ENCODE assay signal across 17 cellular contexts in the genomic region with DNA sequence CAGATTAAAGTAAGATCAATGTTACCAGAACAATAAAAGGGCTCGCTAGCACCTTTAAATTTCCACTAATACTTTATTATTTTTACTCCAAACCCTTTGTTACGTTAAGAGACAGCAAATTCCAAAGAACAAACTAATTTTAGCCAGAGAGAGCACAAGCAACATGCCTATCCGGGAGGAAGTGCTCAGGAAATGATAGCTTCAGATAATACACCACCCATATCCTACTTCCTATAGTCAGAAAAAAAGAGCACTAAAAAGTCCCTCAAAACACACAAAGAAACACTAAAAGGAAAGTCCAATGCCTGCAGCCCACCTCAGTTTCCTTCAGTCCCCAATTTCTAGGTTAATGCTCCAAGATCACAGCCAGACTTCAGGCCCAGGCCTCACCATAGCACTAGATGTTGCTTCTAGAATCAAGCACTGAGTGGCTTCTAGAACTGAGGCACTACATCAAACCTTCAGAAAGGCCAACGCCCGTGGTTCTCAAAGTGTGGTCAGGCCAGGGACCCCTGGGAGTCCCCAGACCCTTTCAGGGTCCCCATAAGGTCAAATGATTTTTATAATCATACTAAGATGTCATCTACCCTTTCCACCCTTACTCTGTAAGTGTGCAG.
DNase-seq lines count a peak whose midpoint lies in the region; ATAC-seq and TF ChIP-seq lines count a peak whose summit lies in the region.
"Had no signal": no experiment of that assay in that cellular context is flagged by ENCODE, and none has a peak within 500 bp of the region (broad histone marks: within the 10 kb centered on the region; RNA-seq: fewer than 3 reads in every experiment).

No MANE protein-coding gene starts in this region.

- peaks cover 27% of the 10 kb centered on the region for H3K4me1 ChIP-seq in left ventricle myocardium inferior
- peaks cover 24% of the 10 kb centered on the region for H3K4me1 ChIP-seq in psoas muscle

- H3K27me3 ChIP-seq in left ventricle myocardium inferior (ENCODE audit: low read depth), result no peaks in the 10 kb centered on the region
- H3K27me3 ChIP-seq in psoas muscle (ENCODE audit: insufficient read depth in 3 of 3, low read length in 2 of 3), result no peaks in the 10 kb centered on the region

- H3K27ac Mint-ChIP-seq in progenitor cell of endocrine pancreas, result no peak overlapping the region
- H3K27ac Mint-ChIP-seq: activated B cell treated with CpG ODN at 0.5 μM for 24 hours; activated naive CD8-positive, alpha-beta T cell; B cell had no signal

- peak; percentile 11 for DNase-seq in EH (ENCODE audit: low read depth)
- DNase-seq in UCSD-AML1 (lab: John Stamatoyannopoulos, UW; ENCODE audit: unreplicated experiment), result peak; percentile 45
- DNase-seq in left ventricle myocardium inferior, result no peak
- DNase-seq in psoas muscle, result no peak
- DNase-seq in progenitor cell of endocrine pancreas (ENCODE audit: low spot score, unreplicated experiment), result no peak
- DNase-seq in NCI-H748 (lab: John Stamatoyannopoulos, UW; ENCODE audit: unreplicated experiment), result no peak
- no peak for DNase-seq in DMS 273 (lab: John Stamatoyannopoulos, UW; ENCODE audit: unreplicated experiment)
- DNase-seq: activated B cell treated with CpG ODN at 0.5 μM for 24 hours; activated CD8-positive, alpha-beta memory T cell treated with anti-CD3 and anti-CD28 coated beads, Interleukin-2, amount 50 U/mL, for 48 hours; head of caudate nucleus; nucleus accumbens; PC-3 had no signal

- ATAC-seq in psoas muscle (no peak), HG03135 (IDR thresholded peaks at IDR 0.05; ENCODE audit: unreplicated experiment) (no peak)
- ATAC-seq: PC-3 had no signal

- 53 to 65% (median 63%) methylated on average over 5 of the region's 5 CpGs for WGBS in psoas muscle, 3 donors

- TF ChIP-seq CTCF in left ventricle myocardium inferior (IDR thresholded peaks at IDR 0.05; ENCODE audit: borderline replicate concordance), result no peak
- no peak for TF ChIP-seq CTCF in psoas muscle (IDR thresholded peaks at IDR 0.05)
- no peak for TF ChIP-seq CTCF in progenitor cell of endocrine pancreas (IDR thresholded peaks at IDR 0.05; ENCODE audit: unreplicated experiment)

- no peak overlapping the region for H3K4me3 Mint-ChIP-seq in progenitor cell of endocrine pancreas (ENCODE audit: low read depth)
- H3K4me3 Mint-ChIP-seq: activated B cell treated with CpG ODN at 0.5 μM for 24 hours; activated naive CD8-positive, alpha-beta T cell; B cell; central memory CD8-positive, alpha-beta T cell had no signal

- H3K36me3 ChIP-seq in left ventricle myocardium inferior (no peaks in the 10 kb centered on the region), psoas muscle (ENCODE audit: insufficient read depth in 1 of 2, low read depth in 1 of 2) (no peaks in the 10 kb centered on the region)

- H3K9me3 ChIP-seq in left ventricle myocardium inferior (replicated peaks) (no peaks in the 10 kb centered on the region), psoas muscle (no peaks in the 10 kb centered on the region)

- intact Hi-C loops in left ventricle myocardium inferior (cut with micrococcal nuclease), result no loop called here
- intact Hi-C loops in psoas muscle (cut with DNase I), result no loop called here

- no peaks in the 10 kb centered on the region for H3K9me3 Mint-ChIP-seq in progenitor cell of endocrine pancreas (ENCODE audit: low read depth)
- H3K9me3 Mint-ChIP-seq: activated B cell treated with CpG ODN at 0.5 μM for 24 hours; central memory CD8-positive, alpha-beta T cell had no signal

- H3K36me3 Mint-ChIP-seq in progenitor cell of endocrine pancreas (ENCODE audit: insufficient read depth), result no peaks in the 10 kb centered on the region
- H3K36me3 Mint-ChIP-seq: activated naive CD8-positive, alpha-beta T cell had no signal

- no peak overlapping the region for H3K4me3 ChIP-seq in left ventricle myocardium inferior
- H3K4me3 ChIP-seq in psoas muscle, result no peak overlapping the region

- H3K27me3 Mint-ChIP-seq in progenitor cell of endocrine pancreas, result peaks cover under 1% of the 10 kb centered on the region

- peaks cover 28% of the 10 kb centered on the region for H3K4me1 Mint-ChIP-seq in progenitor cell of endocrine pancreas (ENCODE audit: low read depth)
- H3K4me1 Mint-ChIP-seq: central memory CD8-positive, alpha-beta T cell had no signal

- peak overlapping the region; percentile 89 for H3K27ac ChIP-seq in left ventricle myocardium inferior (replicated peaks)
- peak overlapping the region; percentile 30 for H3K27ac ChIP-seq in psoas muscle
- H3K27ac ChIP-seq: epithelial cell of prostate had no signal

Comparison
In these comparisons a context has a peak if more than half of its experiments do, and no peak if none do; other contexts are left out.
1. DNase-seq: peak in EH (single experiment) and UCSD-AML1 (single experiment); none in left ventricle myocardium inferior (single experiment), psoas muscle (0 of 2), progenitor cell of endocrine pancreas (single experiment), NCI-H748 (single experiment) and DMS 273 (single experiment).